ENCODE assay signal across 8 cellular contexts in genomic region chr3:41202075-41202833, GRCh38. TPM values are rescaled to one million over a fixed set of nuclear protein-coding genes. Genes with fewer than 3 reads are reported as not detected.
DNase-seq lines count a peak whose midpoint lies in the region; ATAC-seq, FAIRE-seq and TF ChIP-seq lines count a peak whose summit lies in the region.

No MANE protein-coding gene starts in this region.

- H2BK12ac ChIP-seq in H1 (ENCODE audit: low read depth, low read length): no peak overlapping the region

- H3K4me1 ChIP-seq in ES-I3 (ENCODE audit: insufficient read depth, low read length) (peaks cover 41% of the 10 kb centered on the region), H1 (replicated peaks in 1 of 4; ENCODE audit: control insufficient read depth in 3 of 4, insufficient read depth in 4 of 4, low read length in 3 of 4) (peaks cover 0 to 31% (median 5%) of the 10 kb centered on the region in 4 experiments; a peak in 6 of 7 replicates), osteoblast (ENCODE audit: insufficient read depth, low read length) (peaks cover 39% of the 10 kb centered on the region)

- no peak for TF ChIP-seq RAD21 in H1 (IDR thresholded peaks at IDR 0.05 in 1 of 2, conservative IDR thresholded peaks at IDR 0.05 in 1 of 2; ENCODE audit: low read depth in 2 of 2, low read length in 2 of 2)

- H2BK120ac ChIP-seq in H1 (replicated peaks; ENCODE audit: low read depth, low read length): no peak overlapping the region

- H3K4me3 ChIP-seq in H1 (ENCODE audit: extremely low read depth in 1 of 4, insufficient read depth in 2 of 4, low read depth in 3 of 4, low read length in 4 of 4): peak overlapping the region; percentile 2 to 99 (median 84)
- peak overlapping the region; percentile 91 for H3K4me3 ChIP-seq in osteoblast (ENCODE audit: insufficient read depth, low read length)

- no peak for ATAC-seq in left lobe of liver
- no peak for ATAC-seq in GM18511 (IDR thresholded peaks at IDR 0.05; ENCODE audit: unreplicated experiment)

- peak overlapping the region; percentile 77 to 85 for H3K4me2 ChIP-seq in H1 (ENCODE audit: insufficient read depth in 1 of 2, low read depth in 2 of 2, low read length in 2 of 2)
- peak overlapping the region; percentile 95 for H3K4me2 ChIP-seq in osteoblast (ENCODE audit: insufficient read depth, low read length)

- DNase-seq in NCI-H69 (lab: John Stamatoyannopoulos, UW) (peak; percentile 14), H1 (ENCODE audit: low read depth in 1 of 2, low spot score in 2 of 2) (no peak), osteoblast (ENCODE audit: insufficient read length, low spot score, missing footprints) (no peak), left lobe of liver (ENCODE audit: low spot score) (no peak), RKO (ENCODE audit: low spot score) (no peak)
- DNase-seq in stimulated activated CD4-positive, alpha-beta T cell treated with anti-CD3 and anti-CD28 coated beads, Interleukin-2, amount 100 ng/mL, for 48 hours: no peak

- no peak overlapping the region for H3K18ac ChIP-seq in H1 (ENCODE audit: extremely low read depth, low read length)

- CTCF ChIA-PET in H1 (lab: Charles Lee; ENCODE audit: partially characterized antibody): interaction anchor here (0.6 to 1.0 kb wide), 5 partner anchors 12 to 361 kb away, joined by 3 to 5 read pairs (median 4); no protein-coding TSS in a partner anchor

- no peak for TF ChIP-seq EP300 in H1 (IDR thresholded peaks at IDR 0.05; ENCODE audit: borderline replicate concordance in 1 of 2, low read depth in 2 of 2, low read length in 2 of 2)

- H3K9me3 ChIP-seq in ES-I3 (ENCODE audit: control insufficient read depth, insufficient read depth, low read length) (no peaks in the 10 kb centered on the region), H1 (ENCODE audit: insufficient read depth in 2 of 2, low read depth in 1 of 2, low read length in 1 of 2) (no peaks in the 10 kb centered on the region), osteoblast (ENCODE audit: low read depth, low read length) (no peaks in the 10 kb centered on the region)

- H3K4ac ChIP-seq in H1 (replicated peaks; ENCODE audit: insufficient read length, low read depth, low read length): no peak overlapping the region

- no peak overlapping the region for H2BK15ac ChIP-seq in H1 (ENCODE audit: low read length)

- H3K23ac ChIP-seq in H1 (ENCODE audit: insufficient read length): no peak overlapping the region

- POLR2A ChIA-PET in H1 (lab: Charles Lee; ENCODE audit: partially characterized antibody): interaction anchor here (0.6 to 6.8 kb wide), 8 partner anchors 8 to 63 kb away, joined by 3 to 80 read pairs (median 4); no protein-coding TSS in a partner anchor

- H2BK20ac ChIP-seq in H1 (ENCODE audit: low read length): no peak overlapping the region

- no peak for TF ChIP-seq CTCF in H1 (IDR thresholded peaks at IDR 0.05; ENCODE audit: control extremely low read depth in 1 of 3, insufficient read depth in 1 of 3, low read depth in 1 of 3, low read length in 3 of 3)
- no peak for TF ChIP-seq CTCF in osteoblast (IDR thresholded peaks at IDR 0.05; ENCODE audit: extremely low read depth, low read depth, low read length)

- no peak for FAIRE-seq in H1 (lab: Jason Lieb, UNC)

- H3K9ac ChIP-seq in ES-I3 (ENCODE audit: low read depth, low read length): peak overlapping the region; percentile 24; the same call in 1 of the 2 replicates
- no peak overlapping the region for H3K9ac ChIP-seq in H1 (replicated peaks in 1 of 4; ENCODE audit: extremely low read depth in 1 of 4, low read depth in 3 of 4, low read length in 3 of 4)

- WGBS in H1 (ENCODE audit: extremely low coverage in 1 of 2, insufficient coverage in 1 of 2, insufficient read length in 1 of 2, insufficient replicate concordance in 2 of 2, low coverage in 1 of 2, low lambda C conversion rate in 2 of 2, missing lambda C conversion rate in 1 of 2), 2 experiments: 9% methylated on average over 5 of the region's 5 CpGs; no CpG with 5 or more reads in 1 of the 2 experiments

- H4K20me1 ChIP-seq in H1 (replicated peaks in 1 of 2; ENCODE audit: control insufficient read depth in 1 of 2, insufficient read depth in 2 of 2, low read length in 2 of 2) (peaks cover 24 to 36% of the 10 kb centered on the region in 2 experiments), osteoblast (ENCODE audit: insufficient read depth, low read length) (peaks cover 71% of the 10 kb centered on the region)

- H3K79me2 ChIP-seq in H1 (ENCODE audit: control insufficient read depth in 1 of 2, insufficient read depth in 2 of 2, low read length in 2 of 2) (peaks cover 49 to 74% of the 10 kb centered on the region in 2 experiments), osteoblast (ENCODE audit: insufficient read depth, low read length) (peaks cover 78% of the 10 kb centered on the region)

- TF ChIP-seq POLR2A in H1 (IDR thresholded peaks at IDR 0.05; ENCODE audit: control extremely low read depth in 1 of 2, low read depth in 2 of 2, low read length in 2 of 2): no peak

- peaks cover 12% of the 10 kb centered on the region for H3K23me2 ChIP-seq in H1 (ENCODE audit: low read depth, low read length)

- H2AFZ ChIP-seq in H1 (ENCODE audit: low read length) (no peak overlapping the region), osteoblast (ENCODE audit: low read length) (no peak overlapping the region)

- no peak overlapping the region for H4K8ac ChIP-seq in H1 (ENCODE audit: extremely low read depth, insufficient read depth, low read length)

- no peak overlapping the region for H3K56ac ChIP-seq in H1 (replicated peaks; ENCODE audit: insufficient read length, low read depth, low read length)

- H3K79me1 ChIP-seq in H1 (ENCODE audit: low read depth, low read length): no peaks in the 10 kb centered on the region

- H4K91ac ChIP-seq in H1 (replicated peaks; ENCODE audit: insufficient read length, low read length): no peak overlapping the region

- H3K36me3 ChIP-seq in ES-I3 (ENCODE audit: insufficient read depth, low read length) (no peaks in the 10 kb centered on the region), H1 (ENCODE audit: control insufficient read depth in 2 of 4, insufficient read depth in 4 of 4, low read length in 3 of 4) (no peaks in the 10 kb centered on the region), osteoblast (ENCODE audit: insufficient read depth, low read length) (no peaks in the 10 kb centered on the region)

- H3K27ac ChIP-seq in H1 (ENCODE audit: low read depth, low read length) (no peak overlapping the region), osteoblast (ENCODE audit: low read depth, low read length) (peak overlapping the region; percentile 89)

- H2AK5ac ChIP-seq in H1 (ENCODE audit: low read depth, low read length): no peak overlapping the region

- no peak overlapping the region for H3K14ac ChIP-seq in H1 (ENCODE audit: insufficient read length)

- no peak overlapping the region for H4K5ac ChIP-seq in H1 (ENCODE audit: insufficient read length, low read depth, low read length)

- H3K27me3 ChIP-seq in H1 (replicated peaks in 1 of 4; ENCODE audit: control insufficient read depth in 3 of 4, extremely low read depth in 1 of 4, insufficient read depth in 3 of 4, low read length in 3 of 4) (no peaks in the 10 kb centered on the region), osteoblast (ENCODE audit: insufficient read depth, low read length) (no peaks in the 10 kb centered on the region)

- H2BK5ac ChIP-seq in H1 (ENCODE audit: low read depth, low read length): no peak overlapping the region

TF ChIP-seq in H1, 55 proteins besides CTCF, POLR2A, EP300 and RAD21:
- TF ChIP-seq HDAC2 (IDR thresholded peaks at IDR 0.05; ENCODE audit: borderline replicate concordance in 1 of 2, low read depth in 2 of 2, low read length in 2 of 2): no peak
- TF ChIP-seq CREB1 (IDR thresholded peaks at IDR 0.05): no peak
- no peak for TF ChIP-seq RFX5 (IDR thresholded peaks at IDR 0.05; ENCODE audit: borderline replicate concordance, low read depth, low read length)
TF ChIP-seq in H1: peak in this region for 0.

RNA-seq across cellular contexts. Expression of gene CTNNB1, which starts 2.9 kb away (rescaled TPM):
- 325 and 356 TPM in 2 replicates for total RNA-seq in H1 (2021; fragmentation: NEBNext Ultra II Directional; extraction: Animal tissue kit (Norgen Biotek cat#: 25700))
- polyA plus RNA-seq in H1 (2011; rRNA removed): 535 and 579 TPM in 2 replicates
- polyA plus RNA-seq in H1 (2011; cell fraction: cytosol; rRNA removed): 483 TPM
- 934 TPM for polyA plus RNA-seq in H1 (2011; cell fraction: nucleus; rRNA removed)
- 373 to 437 TPM (median 415 TPM) in 4 replicates for polyA plus RNA-seq in H1 (2012, experiment 1 of 2)
- 27.8 TPM for polyA plus RNA-seq in H1 (2012, experiment 2 of 2)
- polyA plus RNA-seq in H1 (2013, experiment 1 of 2): 345 TPM
- polyA plus RNA-seq in H1 (2013, experiment 2 of 2): 328 TPM
- polyA minus RNA-seq in H1 (2011; rRNA and poly(A)+ RNA removed): 2,973 and 3,699 TPM in 2 replicates
- polyA minus RNA-seq in H1 (2011; cell fraction: cytosol; rRNA and poly(A)+ RNA removed): 574 TPM
- 651 TPM for polyA minus RNA-seq in H1 (2011; cell fraction: nucleus; rRNA and poly(A)+ RNA removed)
- total RNA-seq in osteoblast (1,105 and 1,165 TPM in 2 replicates), left lobe of liver (157 TPM)
